In the genomic region with DNA sequence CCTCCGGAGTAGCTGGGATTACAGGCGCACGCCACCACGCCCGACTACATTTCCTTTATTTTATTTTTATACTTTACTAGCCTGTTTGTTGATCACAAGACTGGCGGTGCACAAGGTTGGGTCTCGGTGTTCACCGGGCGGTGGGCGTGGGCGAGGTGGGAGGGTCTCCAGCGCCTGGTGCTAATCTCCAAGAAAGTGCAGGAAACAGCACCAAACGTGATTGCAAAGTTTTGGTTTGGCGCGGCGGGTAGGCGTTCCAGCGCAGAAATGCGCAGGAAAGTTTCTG, we compare ENCODE assay signal across 8 cellular contexts. TPM values are rescaled to one million over a fixed set of nuclear protein-coding genes. Genes with fewer than 3 reads are reported as not detected.
DNase-seq lines count a peak whose midpoint lies in the region; ATAC-seq and TF ChIP-seq lines count a peak whose summit lies in the region.

No MANE protein-coding gene starts in this region.

- H3K9ac ChIP-seq in DND-41 (ENCODE audit: low read depth, low read length) (no peak overlapping the region), SU-DHL-6 (ENCODE audit: low read length) (no peak overlapping the region)

- H3K36me3 ChIP-seq in DND-41 (ENCODE audit: insufficient read depth, low read length) (peaks cover 6% of the 10 kb centered on the region; the same call in 1 of the 2 replicates), SU-DHL-6 (ENCODE audit: low read length) (no peaks in the 10 kb centered on the region), sigmoid colon (peaks cover 0 to 15% (median 6%) of the 10 kb centered on the region in 4 donors)

- intact Hi-C loops in sigmoid colon (cut with DNase I) (loop anchor here (2.0 to 5.0 kb wide), 2 partner anchors 24 to 41 kb away; partner anchors contain the start of genes ZNF790 and ZNF850), left colon (cut with DNase I, micrococcal nuclease) (no loop called here)

- H3K79me2 ChIP-seq in DND-41 (ENCODE audit: insufficient read depth, low read length) (peaks cover 16% of the 10 kb centered on the region; the same call in 1 of the 2 replicates), SU-DHL-6 (ENCODE audit: insufficient read depth, low read length) (no peaks in the 10 kb centered on the region)

- H3K4me3 ChIP-seq in DND-41 (ENCODE audit: low read depth in 1 of 2, low read length in 2 of 2) (peak overlapping the region in 1 of 2 experiments; percentile 79; a peak in 2 of 4 replicates), SU-DHL-6 (ENCODE audit: insufficient read depth, low read length, poor library complexity, severe bottlenecking) (peak overlapping the region; percentile 59), fibroblast of mammary gland (ENCODE audit: control insufficient read depth, low read depth, low read length) (peak overlapping the region; percentile 86), sigmoid colon (peak overlapping the region; percentile 63 to 83 (median 74))

- no peak for TF ChIP-seq EP300 in sigmoid colon (IDR thresholded peaks at IDR 0.05)

- ATAC-seq in DND-41 (ENCODE audit: insufficient read depth, low read depth) (no peak), left colon (no peak)

- H3K9me3 ChIP-seq in DND-41 (ENCODE audit: insufficient read depth, low read length, severe bottlenecking), result peaks cover 19% of the 10 kb centered on the region
- peaks cover 13% of the 10 kb centered on the region; the same call in 1 of the 2 replicates for H3K9me3 ChIP-seq in SU-DHL-6 (ENCODE audit: insufficient read depth, low read length)
- H3K9me3 ChIP-seq in sigmoid colon, result peaks cover 7 to 46% (median 10%) of the 10 kb centered on the region in 4 donors

- DNase-seq in DND-41, result no peak
- DNase-seq in fibroblast of mammary gland (ENCODE audit: low read depth), result no peak
- no peak for DNase-seq in sigmoid colon
- no peak for DNase-seq in NCI-H748 (lab: John Stamatoyannopoulos, UW; ENCODE audit: unreplicated experiment)
- DNase-seq in cerebellar cortex (ENCODE audit: low spot score), result no peak
- DNase-seq in GM20000 (ENCODE audit: low spot score), result no peak
- no peak for DNase-seq in left colon

- H2AFZ ChIP-seq in DND-41 (ENCODE audit: low read depth, low read length) (peak overlapping the region; percentile 94; the same call in 1 of the 2 replicates), SU-DHL-6 (ENCODE audit: low read depth, low read length, severe bottlenecking) (peak overlapping the region; percentile 94)

- 18 to 44% methylated on average over 19 of the region's 19 CpGs for WGBS in sigmoid colon, 2 donors

- peaks cover 10% of the 10 kb centered on the region; the same call in 1 of the 2 replicates for H3K4me1 ChIP-seq in DND-41 (ENCODE audit: insufficient read depth, low read length)
- H3K4me1 ChIP-seq in sigmoid colon, result peaks cover 0 to 18% (median 7%) of the 10 kb centered on the region in 4 donors

- H4K20me1 ChIP-seq in DND-41 (ENCODE audit: insufficient read depth, low read length) (no peaks in the 10 kb centered on the region), SU-DHL-6 (ENCODE audit: low read depth, low read length) (no peaks in the 10 kb centered on the region)

- no peaks in the 10 kb centered on the region for H3F3A ChIP-seq in SU-DHL-6 (ENCODE audit: insufficient read depth)

- H3K27ac ChIP-seq in DND-41 (ENCODE audit: low read length) (no peak overlapping the region), SU-DHL-6 (ENCODE audit: low read depth, low read length) (no peak overlapping the region), sigmoid colon (peak overlapping the region; percentile 70 to 78 (median 78))

- no peak for TF ChIP-seq POLR2A in sigmoid colon (IDR thresholded peaks at IDR 0.05)

- TF ChIP-seq CTCF in DND-41 (IDR thresholded peaks at IDR 0.05; ENCODE audit: borderline replicate concordance, extremely low read depth, low read length, poor library complexity, severe bottlenecking) (no peak), SU-DHL-6 (IDR thresholded peaks at IDR 0.05; ENCODE audit: insufficient read depth, low read length, poor library complexity, severe bottlenecking) (no peak), fibroblast of mammary gland (conservative IDR thresholded peaks at IDR 0.05; ENCODE audit: control insufficient read depth, insufficient read depth, low read depth, low read length) (no peak), sigmoid colon (IDR thresholded peaks at IDR 0.05) (no peak), GM20000 (IDR thresholded peaks at IDR 0.05; ENCODE audit: extremely low read depth, missing control alignments) (no peak)

- H3K27me3 ChIP-seq in DND-41 (ENCODE audit: insufficient read depth, low read length, poor library complexity) (no peaks in the 10 kb centered on the region), SU-DHL-6 (ENCODE audit: low read length) (no peaks in the 10 kb centered on the region), sigmoid colon (no peaks in the 10 kb centered on the region)

- H3K9me2 ChIP-seq in SU-DHL-6 (replicated peaks; ENCODE audit: insufficient read depth, low read length), result no peaks in the 10 kb centered on the region

- H3K4me2 ChIP-seq in DND-41 (ENCODE audit: insufficient read depth, low read length) (peak overlapping the region; percentile 64; the same call in 1 of the 2 replicates), SU-DHL-6 (ENCODE audit: low read depth, low read length, poor library complexity, severe bottlenecking) (peak overlapping the region; percentile 61)

RNA-seq across cellular contexts. Expression of gene ZNF850, which starts 24.1 kb away (rescaled TPM):
- 1 to 10 TPM; 2.2 to 4.6 (median 3.3) TPM for total RNA-seq in sigmoid colon
- 1 to 10 TPM in 1 of 3 donors, under 1 TPM in 2; 0.23 to 1.2 (median 0.55) TPM for polyA plus RNA-seq in sigmoid colon
- total RNA-seq in left colon, result 1 to 10 TPM; 1.2 to 1.3 TPM

RNA-seq across cellular contexts. Expression of gene ZNF790, which starts 41.5 kb away (rescaled TPM):
- 10 to 100 TPM in 1 of 4 donors, 1 to 10 TPM in 3; 8.6 to 13.3 (median 9.6) TPM for total RNA-seq in sigmoid colon
- 1 to 10 TPM; 1.8 to 3.3 (median 2.3) TPM for polyA plus RNA-seq in sigmoid colon
- total RNA-seq in left colon, result 1 to 10 TPM; 3.3 to 5.2 TPM

RNA-seq across cellular contexts. Expression of gene ZNF345, which starts 54.0 kb away (rescaled TPM):
- total RNA-seq in sigmoid colon (10 to 100 TPM in 1 of 4 donors, 1 to 10 TPM in 3; 4.6 to 13.0 (median 6.2) TPM), left colon (1 to 10 TPM; 2.8 to 3.6 TPM)
- polyA plus RNA-seq in sigmoid colon, result 1 to 10 TPM in 2 of 3 donors, under 1 TPM in 1; 0.69 to 3.6 (median 3.1) TPM

Comparison
In these comparisons a context has a peak if more than half of its experiments do, and no peak if none do; other contexts are left out.
1. H3K27ac ChIP-seq: peak in sigmoid colon (4 of 4); none in DND-41 (single experiment) and SU-DHL-6 (single experiment).